Comparison of ENCODE assay signal across 8 cellular contexts in genomic region chr5:54234304-54234938, GRCh38.
DNase-seq lines count a peak whose midpoint lies in the region; TF ChIP-seq lines count a peak whose summit lies in the region.

No MANE protein-coding gene starts in this region.

- H3K27ac ChIP-seq in adrenal gland: no peak overlapping the region
- no peak overlapping the region for H3K27ac ChIP-seq in liver (ENCODE audit: low read depth in 1 of 2, low read length in 2 of 2)

- DNase-seq in SIG-M5 treated with dmso at 0.1 percent for 504 hours (lab: John Stamatoyannopoulos, UW; ENCODE audit: unreplicated experiment) (peak; percentile 51), SIG-M5 (lab: John Stamatoyannopoulos, UW) (no peak), LNCaP clone FGC (ENCODE audit: low read depth) (no peak), adrenal gland (no peak), T1000 (lab: John Stamatoyannopoulos, UW) (no peak), NCI-H446 treated with DMSO at 0.1 percent for 48 hours (lab: John Stamatoyannopoulos, UW) (no peak)
- no peak for DNase-seq in activated CD4-positive, alpha-beta memory T cell treated with anti-CD3 and anti-CD28 coated beads, Interleukin-2, amount 10 ng/mL, durations not matched to agents 7 days and 5 days

- no peaks in the 10 kb centered on the region for H3K27me3 Mint-ChIP-seq in activated CD4-positive, alpha-beta memory T cell treated with anti-CD3 and anti-CD28 coated beads, Interleukin-2, amount 10 ng/mL, durations not matched to agents 7 days and 5 days

- H3K9me3 ChIP-seq in adrenal gland (replicated peaks in 1 of 3): no peaks in the 10 kb centered on the region
- no peaks in the 10 kb centered on the region for H3K9me3 ChIP-seq in liver (ENCODE audit: control insufficient read depth in 4 of 4, low read length in 3 of 4)

- H3K4me1 ChIP-seq in adrenal gland (replicated peaks in 1 of 2): peaks cover 4 to 12% of the 10 kb centered on the region in 2 donors
- no peaks in the 10 kb centered on the region for H3K4me1 ChIP-seq in liver (ENCODE audit: control insufficient read depth in 4 of 4, insufficient read depth in 4 of 4, low read length in 3 of 4)

- H3K4me3 ChIP-seq in LNCaP clone FGC (ENCODE audit: low read depth, low read length) (no peak overlapping the region), adrenal gland (peak overlapping the region in 1 of 4 donors; percentile 18), liver (ENCODE audit: low read depth in 1 of 3, low read length in 3 of 3) (no peak overlapping the region)

- H3K36me3 ChIP-seq in adrenal gland (replicated peaks in 1 of 2) (no peaks in the 10 kb centered on the region), liver (ENCODE audit: control insufficient read depth in 4 of 4, insufficient read depth in 3 of 4, low read depth in 1 of 4, low read length in 3 of 4) (no peaks in the 10 kb centered on the region)

- intact Hi-C loops in adrenal gland (cut with DNase I): no loop called here

- no peaks in the 10 kb centered on the region for H3K36me3 Mint-ChIP-seq in activated CD4-positive, alpha-beta memory T cell treated with anti-CD3 and anti-CD28 coated beads, Interleukin-2, amount 10 ng/mL, durations not matched to agents 7 days and 5 days (ENCODE audit: low read depth)

- H3K9ac ChIP-seq in liver (ENCODE audit: low read depth in 1 of 2, low read length in 2 of 2): no peak overlapping the region

- no peak for TF ChIP-seq POLR2A in adrenal gland (IDR thresholded peaks at IDR 0.05)

- H3K27ac Mint-ChIP-seq in activated CD4-positive, alpha-beta memory T cell treated with anti-CD3 and anti-CD28 coated beads, Interleukin-2, amount 10 ng/mL, durations not matched to agents 7 days and 5 days: no peak overlapping the region

- POLR2A ChIA-PET in activated CD4-positive, alpha-beta memory T cell treated with anti-CD3 and anti-CD28 coated beads, Interleukin-2, amount 10 ng/mL, durations not matched to agents 7 days and 5 days (lab: Charles Lee): no interaction called here

- no peaks in the 10 kb centered on the region for H3K9me3 Mint-ChIP-seq in activated CD4-positive, alpha-beta memory T cell treated with anti-CD3 and anti-CD28 coated beads, Interleukin-2, amount 10 ng/mL, durations not matched to agents 7 days and 5 days

- H3K27me3 ChIP-seq in adrenal gland (no peaks in the 10 kb centered on the region), liver (ENCODE audit: control insufficient read depth in 4 of 4, insufficient read depth in 4 of 4, low read length in 3 of 4) (no peaks in the 10 kb centered on the region)

- WGBS in adrenal gland, 4 donors: 43 to 54% (median 52%) methylated on average over 2 of the region's 2 CpGs
- 53% methylated on average over 2 of the region's 2 CpGs for WGBS in liver

- peak; percentile 74 to 79 for TF ChIP-seq RAD21 in liver (IDR thresholded peaks at IDR 0.05)

- H3K4me1 Mint-ChIP-seq in activated CD4-positive, alpha-beta memory T cell treated with anti-CD3 and anti-CD28 coated beads, Interleukin-2, amount 10 ng/mL, durations not matched to agents 7 days and 5 days: peaks cover 3% of the 10 kb centered on the region

- H3K4me3 Mint-ChIP-seq in activated CD4-positive, alpha-beta memory T cell treated with anti-CD3 and anti-CD28 coated beads, Interleukin-2, amount 10 ng/mL, durations not matched to agents 7 days and 5 days: no peak overlapping the region

- CTCF ChIA-PET in activated CD4-positive, alpha-beta memory T cell treated with anti-CD3 and anti-CD28 coated beads, Interleukin-2, amount 10 ng/mL, durations not matched to agents 7 days and 5 days (lab: Charles Lee): interaction anchor here (0.5 to 2.2 kb wide), 14 partner anchors 9 to 812 kb away, joined by 3 to 13 read pairs (median 4); partner anchors contain the start of gene ARL15

- peak; percentile 61 for TF ChIP-seq CTCF in LNCaP clone FGC (IDR thresholded peaks at IDR 0.05; ENCODE audit: control insufficient read depth, extremely low read depth, insufficient read depth)
- TF ChIP-seq CTCF in adrenal gland (IDR thresholded peaks at IDR 0.05): peak; percentile 41 to 65 (median 56)
- TF ChIP-seq CTCF in liver (IDR thresholded peaks at IDR 0.05; ENCODE audit: low read depth, low read length, missing input control): peak; percentile 52

TF ChIP-seq in liver, 16 proteins besides CTCF, POLR2A, EP300 and RAD21:
- no peak for TF ChIP-seq MAX (IDR thresholded peaks at IDR 0.05)
- no peak for TF ChIP-seq GABPA (IDR thresholded peaks at IDR 0.05 in 1 of 2, conservative IDR thresholded peaks at IDR 0.05 in 1 of 2)
- TF ChIP-seq EGR1 (IDR thresholded peaks at IDR 0.05; ENCODE audit: low read depth in 2 of 2): no peak
- no peak for TF ChIP-seq ATF3 (IDR thresholded peaks at IDR 0.05)
- TF ChIP-seq HNF4A (conservative IDR thresholded peaks at IDR 0.05): no peak
- no peak for TF ChIP-seq JUND (IDR thresholded peaks at IDR 0.05)
- no peak for TF ChIP-seq TAF1 (conservative IDR thresholded peaks at IDR 0.05)
- no peak for TF ChIP-seq NR2F2 (IDR thresholded peaks at IDR 0.05)
- TF ChIP-seq FOXA2 (IDR thresholded peaks at IDR 0.05): no peak
- TF ChIP-seq HNF4G (IDR thresholded peaks at IDR 0.05): no peak
- TF ChIP-seq REST (IDR thresholded peaks at IDR 0.05): no peak
